8 cellular contexts compared by ENCODE assay signal in the genomic region with DNA sequence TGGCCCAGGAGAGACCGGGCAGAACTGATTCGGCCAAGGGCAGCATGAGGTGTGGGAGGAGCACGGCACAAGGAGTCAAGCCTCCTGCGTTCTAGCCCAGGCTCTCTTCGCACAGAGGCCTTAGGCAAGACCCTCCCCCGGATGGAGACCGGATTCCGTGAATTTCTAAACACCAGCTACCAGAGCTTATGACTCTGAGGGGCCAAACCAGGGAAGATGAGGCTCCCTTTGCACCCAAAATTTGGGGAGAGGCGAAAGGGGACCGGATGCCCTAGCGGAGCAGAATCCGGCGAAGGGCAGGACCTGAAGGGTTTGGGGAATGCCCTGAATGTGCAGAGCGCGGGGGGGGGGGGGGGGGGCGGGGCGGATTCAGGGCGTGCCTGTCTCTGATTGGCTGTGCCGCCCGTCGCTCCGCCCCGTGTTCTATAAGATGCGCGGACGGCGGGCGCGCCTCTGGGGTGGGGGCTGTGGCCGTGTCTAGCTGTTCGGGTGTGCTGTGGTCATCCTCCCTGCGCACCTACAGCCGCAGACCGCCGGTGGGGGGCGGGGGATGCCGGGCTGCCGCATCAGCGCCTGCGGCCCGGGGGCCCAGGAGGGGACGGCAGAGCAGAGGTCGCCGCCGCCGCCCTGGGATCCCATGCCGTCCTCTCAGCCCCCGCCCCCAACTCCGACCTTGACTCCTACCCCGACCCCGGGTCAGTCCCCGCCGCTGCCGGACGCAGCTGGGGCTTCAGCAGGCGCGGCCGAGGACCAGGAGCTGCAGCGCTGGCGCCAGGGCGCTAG. TPM values are rescaled to one million over a fixed set of nuclear protein-coding genes. Genes with fewer than 3 reads are reported as not detected.
DNase-seq lines count a peak whose midpoint lies in the region; ATAC-seq and TF ChIP-seq lines count a peak whose summit lies in the region.

A gene with protein sequence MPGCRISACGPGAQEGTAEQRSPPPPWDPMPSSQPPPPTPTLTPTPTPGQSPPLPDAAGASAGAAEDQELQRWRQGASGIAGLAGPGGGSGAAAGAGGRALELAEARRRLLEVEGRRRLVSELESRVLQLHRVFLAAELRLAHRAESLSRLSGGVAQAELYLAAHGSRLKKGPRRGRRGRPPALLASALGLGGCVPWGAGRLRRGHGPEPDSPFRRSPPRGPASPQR (plus strand): TSS at position 456 of the 783 bp plus-strand sequence. CDS start 95 bp downstream, at position 551.

- H3K4me3 ChIP-seq in HAP-1 (peak within 1 kb of the TSS; percentile 55), dorsolateral prefrontal cortex (peak within 1 kb of the TSS; percentile 54 to 88 (median 74)), right lobe of liver (peak within 1 kb of the TSS; percentile 54 to 71 (median 61))

- peak; percentile 50 to 67 (median 62) for ATAC-seq in right lobe of liver

- WGBS in right lobe of liver (ENCODE audit: insufficient coverage, low coverage, low lambda C conversion rate, missing lambda C conversion rate), result 0% methylated on average over 4 of the region's 61 CpGs

- H3K4me1 ChIP-seq in HAP-1 (peaks cover 24% of the 10 kb centered on the region), right lobe of liver (peaks cover 0 to 17% (median 0%) of the 10 kb centered on the region in 4 donors)

- in situ Hi-C loops in HAP-1 (cut with MboI; ENCODE audit: low sequenced_read_pairs), result no loop called here

- H3K27ac ChIP-seq in dorsolateral prefrontal cortex, result peak within 1 kb of the TSS in 32 of 59 donors; percentile 15 to 87 (median 68)
- H3K27ac ChIP-seq in right lobe of liver, result peak within 1 kb of the TSS in 1 of 3 donors; percentile 29

- no peaks in the 10 kb centered on the region for H3K9me3 ChIP-seq in HAP-1
- no peaks in the 10 kb centered on the region for H3K9me3 ChIP-seq in right lobe of liver

- H3K36me3 ChIP-seq in HAP-1 (replicated peaks) (no peaks in the 10 kb centered on the region), right lobe of liver (no peaks in the 10 kb centered on the region)

- no peak for TF ChIP-seq CTCF in dorsolateral prefrontal cortex (IDR thresholded peaks at IDR 0.05 in 54 of 56, conservative IDR thresholded peaks at IDR 0.05 in 2 of 56; ENCODE audit: low read depth in 1 of 56, partially characterized antibody in 56 of 56)
- TF ChIP-seq CTCF in right lobe of liver (IDR thresholded peaks at IDR 0.05), result no peak

- H3K27me3 ChIP-seq in HAP-1 (ENCODE audit: low read depth) (peaks cover 13% of the 10 kb centered on the region; the same call in 1 of the 2 replicates), dorsolateral prefrontal cortex (peaks cover 0 to 17% (median 0%) of the 10 kb centered on the region in 45 donors), right lobe of liver (no peaks in the 10 kb centered on the region)

- TF ChIP-seq POLR2A in right lobe of liver (IDR thresholded peaks at IDR 0.05), result peak; percentile 83

- peak; percentile 87 for DNase-seq in COLO829 (ENCODE audit: low spot score)
- DNase-seq in HAP-1 (ENCODE audit: low spot score in 2 of 2), result peak; percentile 73 to 90
- peak; percentile 80 for DNase-seq in NCI-H226
- peak; percentile 76 to 78 for DNase-seq in activated CD4-positive, alpha-beta T cell treated with anti-CD3 and anti-CD28 coated beads, Interleukin-2, amount 50 U/mL, for 48 hours
- peak; percentile 69 to 89 (median 84) for DNase-seq in dorsolateral prefrontal cortex
- peak; percentile 66 to 83 (median 77) for DNase-seq in right lobe of liver
- DNase-seq in stimulated activated CD4-positive, alpha-beta T cell treated with anti-CD3 and anti-CD28 coated beads, Interleukin-4, amount 100 ng/mL, for 24 hours, result peak; percentile 70
- DNase-seq in HPDE6-E6E7 (ENCODE audit: extremely low spot score), result no peak

- intact Hi-C loops in dorsolateral prefrontal cortex (cut with DNase I) (no loop called here), right lobe of liver (cut with DNase I) (no loop called here)

RNA-seq across cellular contexts. Expression of the gene that starts here (rescaled TPM):
- total RNA-seq in dorsolateral prefrontal cortex, result 10 to 100 TPM; 11.3 to 79.2 (median 45.5) TPM
- 10 to 100 TPM in 2 of 6 experiments, 1 to 10 TPM in 4; 2.0 to 24.8 (median 6.7) TPM for total RNA-seq in right lobe of liver
